In the genomic region with DNA sequence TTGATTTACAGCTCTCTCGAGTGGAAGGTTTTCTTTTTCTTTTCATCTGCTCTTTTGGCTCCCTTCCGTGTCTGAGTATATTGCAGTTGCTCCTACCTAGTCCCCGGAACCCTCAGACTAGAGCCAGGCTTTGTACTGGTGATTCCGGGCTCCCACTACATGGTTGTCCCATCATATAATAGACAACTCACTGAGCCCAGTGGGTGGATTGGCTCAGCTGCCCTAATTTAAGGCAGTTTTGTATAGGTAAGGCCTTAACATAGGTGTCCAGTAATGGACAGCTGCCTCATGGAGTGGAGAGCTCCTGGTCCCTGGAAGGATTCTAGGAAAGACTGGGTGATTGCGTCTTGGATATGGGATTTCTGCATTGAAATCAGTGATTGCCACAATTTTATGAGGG, we compare ENCODE assay signal across 23 cellular contexts. TPM values are rescaled to one million over a fixed set of nuclear protein-coding genes. Genes with fewer than 3 reads are reported as not detected.
DNase-seq lines count a peak whose midpoint lies in the region; ATAC-seq and TF ChIP-seq lines count a peak whose summit lies in the region.
"Had no signal": no experiment of that assay in that cellular context is flagged by ENCODE, and none has a peak within 500 bp of the region (broad histone marks: within the 10 kb centered on the region; RNA-seq: fewer than 3 reads in every experiment).

No MANE protein-coding gene starts in this region.

- DNase-seq in cerebellar cortex (ENCODE audit: low spot score) = peak; percentile 28
- DNase-seq in glutamatergic neuron = no peak
- peak; percentile 15 for DNase-seq in retina
- DNase-seq in NOMO-1 treated with dmso at 0.1 percent for 144 hours (lab: John Stamatoyannopoulos, UW; ENCODE audit: unreplicated experiment) = no peak
- DNase-seq: 8988T; ACHN; BE2C; C1 segment of cervical spinal cord; CD4-positive, alpha-beta memory T cell; CD4-positive, CD25-positive, alpha-beta regulatory T cell; CD8-positive, alpha-beta memory T cell; COR-L47; DMS 273 treated with DMSO at 0.1 percent for 48 hours; DMS153; DMS53; DMS79; DND-41; EL; GF-D8 had no signal

- TF ChIP-seq CTCF in glutamatergic neuron (IDR thresholded peaks at IDR 0.05; ENCODE audit: partially characterized antibody, unreplicated experiment) = no peak

- H3K27me3 Mint-ChIP-seq in glutamatergic neuron (ENCODE audit: unreplicated experiment) = peaks cover 10% of the 10 kb centered on the region

- H3K36me3 Mint-ChIP-seq in glutamatergic neuron (ENCODE audit: unreplicated experiment) = peaks cover 14% of the 10 kb centered on the region
- H3K36me3 Mint-ChIP-seq: CD4-positive, alpha-beta memory T cell; CD4-positive, CD25-positive, alpha-beta regulatory T cell; CD8-positive, alpha-beta memory T cell had no signal

- no peak overlapping the region for H3K4me3 Mint-ChIP-seq in glutamatergic neuron (ENCODE audit: unreplicated experiment)
- H3K4me3 Mint-ChIP-seq: CD14-positive monocyte; CD4-positive, alpha-beta memory T cell; CD4-positive, CD25-positive, alpha-beta regulatory T cell; CD8-positive, alpha-beta memory T cell had no signal

- ATAC-seq in GM21723 (IDR thresholded peaks at IDR 0.05; ENCODE audit: unreplicated experiment) = no peak
- ATAC-seq in GM21515 (IDR thresholded peaks at IDR 0.05; ENCODE audit: unreplicated experiment) = no peak

- H3K4me1 Mint-ChIP-seq in glutamatergic neuron (ENCODE audit: low read depth, unreplicated experiment) = peaks cover 18% of the 10 kb centered on the region
- H3K4me1 Mint-ChIP-seq: CD4-positive, alpha-beta memory T cell; CD8-positive, alpha-beta memory T cell had no signal

- peaks cover 6% of the 10 kb centered on the region for H3K9me3 Mint-ChIP-seq in glutamatergic neuron (ENCODE audit: unreplicated experiment)

- peak overlapping the region; percentile 33 for H3K27ac Mint-ChIP-seq in glutamatergic neuron (ENCODE audit: unreplicated experiment)
- H3K27ac Mint-ChIP-seq: CD4-positive, alpha-beta memory T cell; CD4-positive, CD25-positive, alpha-beta regulatory T cell; CD8-positive, alpha-beta memory T cell had no signal

RNA-seq across cellular contexts. Expression of a gene that starts 58.0 kb away (rescaled TPM):
- not detected for total RNA-seq in glutamatergic neuron (ENCODE audit: unreplicated experiment)
- total RNA-seq: A673; CD4-positive, alpha-beta memory T cell; CD4-positive, CD25-positive, alpha-beta regulatory T cell; CD8-positive, alpha-beta memory T cell had no signal

Comparison
In these comparisons a context has a peak if more than half of its experiments do, and no peak if none do; other contexts are left out.
1. DNase-seq: peak in cerebellar cortex (single experiment) and retina (single experiment); none in glutamatergic neuron (single experiment) and NOMO-1 treated with dmso at 0.1 percent for 144 hours (single experiment).